8 cellular contexts compared by ENCODE assay signal in the genomic region with DNA sequence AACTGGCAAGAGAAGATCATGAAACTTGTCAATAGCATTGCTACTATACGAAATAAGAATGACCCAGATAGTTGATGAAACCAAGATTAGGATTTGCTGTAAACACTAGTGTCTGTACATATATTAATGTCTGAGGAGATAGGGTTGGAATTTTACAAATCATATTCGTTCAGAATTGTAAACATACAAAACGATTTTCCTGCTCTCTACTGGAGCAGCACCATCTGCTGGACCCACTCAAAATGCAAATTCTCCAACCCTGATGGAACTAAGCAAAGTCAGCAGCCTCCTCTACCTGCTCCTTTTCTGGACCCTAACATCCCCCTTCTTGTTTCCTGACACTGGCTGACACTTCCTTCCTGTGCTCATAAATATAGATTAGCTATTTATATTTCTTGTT. TPM values are rescaled to one million over a fixed set of nuclear protein-coding genes. Genes with fewer than 3 reads are reported as not detected.
DNase-seq lines count a peak whose midpoint lies in the region; ATAC-seq and TF ChIP-seq lines count a peak whose summit lies in the region.

No MANE protein-coding gene starts in this region.

- no peaks in the 10 kb centered on the region for H3K27me3 Mint-ChIP-seq in activated naive CD8-positive, alpha-beta T cell treated with anti-CD3 and anti-CD28 coated beads, Interleukin-2, amount 10 ng/mL, durations not matched to agents 7 days and 5 days
- H3K27me3 Mint-ChIP-seq in activated naive CD8-positive, alpha-beta T cell treated with anti-CD3 and anti-CD28 coated beads for 36 hours: no peaks in the 10 kb centered on the region
- peaks cover 0 to 3% (median 3%) of the 10 kb centered on the region in 3 donors for H3K27me3 Mint-ChIP-seq in immature natural killer cell (ENCODE audit: low read depth in 3 of 3)

- no peak for TF ChIP-seq POLR2A in tibial nerve (IDR thresholded peaks at IDR 0.05)

- POLR2A ChIA-PET in activated naive CD8-positive, alpha-beta T cell treated with anti-CD3 and anti-CD28 coated beads, Interleukin-2, amount 10 ng/mL, durations not matched to agents 7 days and 5 days (lab: Charles Lee): interaction anchor here (0.9 to 1.8 kb wide), 2 partner anchors 9 to 29 kb away, joined by 4 to 6 read pairs; no protein-coding TSS in a partner anchor

- no peak overlapping the region for H3K27ac Mint-ChIP-seq in activated naive CD8-positive, alpha-beta T cell treated with anti-CD3 and anti-CD28 coated beads, Interleukin-2, amount 10 ng/mL, durations not matched to agents 7 days and 5 days
- H3K27ac Mint-ChIP-seq in activated naive CD8-positive, alpha-beta T cell treated with anti-CD3 and anti-CD28 coated beads for 36 hours: no peak overlapping the region
- H3K27ac Mint-ChIP-seq in immature natural killer cell: no peak overlapping the region

- no peaks in the 10 kb centered on the region for H3K27me3 ChIP-seq in tibial nerve

- no peak overlapping the region for H3K27ac ChIP-seq in tibial nerve

- H3K4me3 ChIP-seq in astrocyte of the cerebellum (ENCODE audit: low read depth, low read length) (no peak overlapping the region), tibial nerve (no peak overlapping the region)

- peaks cover 20% of the 10 kb centered on the region for H3K4me1 Mint-ChIP-seq in activated naive CD8-positive, alpha-beta T cell treated with anti-CD3 and anti-CD28 coated beads, Interleukin-2, amount 10 ng/mL, durations not matched to agents 7 days and 5 days
- peaks cover 14% of the 10 kb centered on the region for H3K4me1 Mint-ChIP-seq in activated naive CD8-positive, alpha-beta T cell treated with anti-CD3 and anti-CD28 coated beads for 36 hours
- H3K4me1 Mint-ChIP-seq in immature natural killer cell: peaks cover 11 to 14% of the 10 kb centered on the region in 2 donors

- H3K9me3 Mint-ChIP-seq in activated naive CD8-positive, alpha-beta T cell treated with anti-CD3 and anti-CD28 coated beads, Interleukin-2, amount 10 ng/mL, durations not matched to agents 7 days and 5 days: no peaks in the 10 kb centered on the region
- H3K9me3 Mint-ChIP-seq in activated naive CD8-positive, alpha-beta T cell treated with anti-CD3 and anti-CD28 coated beads for 36 hours: no peaks in the 10 kb centered on the region
- no peaks in the 10 kb centered on the region for H3K9me3 Mint-ChIP-seq in immature natural killer cell

- H3K9me3 ChIP-seq in tibial nerve: no peaks in the 10 kb centered on the region

- H3K4me3 Mint-ChIP-seq in activated naive CD8-positive, alpha-beta T cell treated with anti-CD3 and anti-CD28 coated beads, Interleukin-2, amount 10 ng/mL, durations not matched to agents 7 days and 5 days: peak overlapping the region; percentile 9
- H3K4me3 Mint-ChIP-seq in activated naive CD8-positive, alpha-beta T cell treated with anti-CD3 and anti-CD28 coated beads for 36 hours: no peak overlapping the region
- peak overlapping the region in 1 of 5 donors; percentile 4 for H3K4me3 Mint-ChIP-seq in immature natural killer cell

- no peaks in the 10 kb centered on the region for H3K36me3 ChIP-seq in tibial nerve

- in situ Hi-C loops in astrocyte of the cerebellum (cut with HindIII; ENCODE audit: low sequenced_read_pairs): no loop called here

- TF ChIP-seq CTCF in astrocyte of the cerebellum (IDR thresholded peaks at IDR 0.05; ENCODE audit: low read depth, low read length, missing control alignments) (peak; percentile 67), tibial nerve (IDR thresholded peaks at IDR 0.05) (peak; percentile 28 to 57 (median 50))

- peak; percentile 77 for ATAC-seq in activated naive CD8-positive, alpha-beta T cell treated with anti-CD3 and anti-CD28 coated beads, Interleukin-2, amount 10 ng/mL, durations not matched to agents 7 days and 5 days (ENCODE audit: low read depth)
- ATAC-seq in HG03460 (IDR thresholded peaks at IDR 0.05; ENCODE audit: unreplicated experiment): peak; percentile 42

- H3K4me1 ChIP-seq in tibial nerve: no peaks in the 10 kb centered on the region

- TF ChIP-seq EP300 in tibial nerve (IDR thresholded peaks at IDR 0.05): no peak

- peaks cover 3% of the 10 kb centered on the region for H3K36me3 Mint-ChIP-seq in activated naive CD8-positive, alpha-beta T cell treated with anti-CD3 and anti-CD28 coated beads, Interleukin-2, amount 10 ng/mL, durations not matched to agents 7 days and 5 days
- H3K36me3 Mint-ChIP-seq in activated naive CD8-positive, alpha-beta T cell treated with anti-CD3 and anti-CD28 coated beads for 36 hours: no peaks in the 10 kb centered on the region
- no peaks in the 10 kb centered on the region for H3K36me3 Mint-ChIP-seq in immature natural killer cell

- 4 to 15% methylated on average over 3 of the region's 3 CpGs for WGBS in tibial nerve, 2 donors

- no peak for DNase-seq in activated naive CD8-positive, alpha-beta T cell treated with anti-CD3 and anti-CD28 coated beads, Interleukin-2, amount 10 ng/mL, durations not matched to agents 7 days and 5 days
- DNase-seq in activated naive CD8-positive, alpha-beta T cell treated with anti-CD3 and anti-CD28 coated beads for 36 hours: no peak
- DNase-seq in astrocyte of the cerebellum (ENCODE audit: low read depth) (peak; percentile 8), immature natural killer cell (peak in 2 of 3 donors; percentile 36 to 40), tibial nerve (ENCODE audit: low spot score in 2 of 2) (peak in 1 of 2 donors; percentile 24), mesenteric fat pad (ENCODE audit: low spot score) (no peak), cortex of kidney (lab: John Stamatoyannopoulos, UW) (no peak)

RNA-seq across cellular contexts. Expression of gene SGMS1, which starts 29.4 kb away (rescaled TPM):
- 10 to 100 TPM; 20.4 to 21.0 TPM for total RNA-seq in activated naive CD8-positive, alpha-beta T cell treated with anti-CD3 and anti-CD28 coated beads, Interleukin-2, amount 10 ng/mL, durations not matched to agents 7 days and 5 days
- 10 to 100 TPM in 1 of 2 experiments, 1 to 10 TPM in 1; 9.8 to 11.3 TPM for total RNA-seq in activated naive CD8-positive, alpha-beta T cell treated with anti-CD3 and anti-CD28 coated beads for 36 hours
- 10 to 100 TPM in 2 of 3 donors, 1 to 10 TPM in 1; 9.2 to 13.3 (median 11.8) TPM for polyA plus RNA-seq in immature natural killer cell
- total RNA-seq in tibial nerve: 100 to 1,000 TPM; 107 to 234 (median 134) TPM
- 37.2 TPM for total RNA-seq in mesenteric fat pad

Comparison
In these comparisons a context has a peak if more than half of its experiments do, and no peak if none do; other contexts are left out.
1. DNase-seq: peak in astrocyte of the cerebellum (single experiment) and immature natural killer cell (2 of 3); none in activated naive CD8-positive, alpha-beta T cell treated with anti-CD3 and anti-CD28 coated beads, Interleukin-2, amount 10 ng/mL, durations not matched to agents 7 days and 5 days (single experiment), activated naive CD8-positive, alpha-beta T cell treated with anti-CD3 and anti-CD28 coated beads for 36 hours (single experiment), mesenteric fat pad (single experiment) and cortex of kidney (single experiment).